ENCODE assay signal across 19 cellular contexts in the genomic region with DNA sequence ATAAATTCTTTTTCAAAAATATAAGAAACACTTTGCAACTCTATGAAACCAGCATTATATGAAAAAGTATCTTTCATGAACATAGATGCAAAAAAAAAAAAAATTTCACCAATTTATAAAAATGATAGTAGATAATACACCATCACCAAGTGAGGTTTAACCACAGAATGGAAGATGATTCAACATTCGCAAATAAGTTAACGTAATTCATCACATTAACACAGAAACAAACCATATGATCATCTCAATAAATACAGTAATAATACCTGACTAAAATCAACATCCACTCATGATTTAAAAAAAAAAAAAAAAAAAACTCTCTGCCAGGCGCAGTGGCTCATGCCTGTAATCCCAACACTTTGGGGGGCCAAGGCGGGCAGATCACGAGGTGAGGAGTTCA. TPM values are rescaled to one million over a fixed set of nuclear protein-coding genes. Genes with fewer than 3 reads are reported as not detected.
DNase-seq lines count a peak whose midpoint lies in the region; ATAC-seq lines count a peak whose summit lies in the region.
"Had no signal": no experiment of that assay in that cellular context is flagged by ENCODE, and none has a peak within 500 bp of the region (broad histone marks: within the 10 kb centered on the region; RNA-seq: fewer than 3 reads in every experiment).

No MANE protein-coding gene starts in this region.

- H3K36me3 ChIP-seq in naive thymus-derived CD4-positive, alpha-beta T cell (ENCODE audit: control insufficient read depth in 2 of 3, insufficient read depth in 3 of 3, low read length in 3 of 3): no peaks in the 10 kb centered on the region

- ATAC-seq in activated CD4-positive, CD25-positive, alpha-beta regulatory T cell treated with anti-CD3 and anti-CD28 coated beads, Interleukin-2, amount 50 U/mL, for 24 hours: peak; percentile 81 to 89
- ATAC-seq in stimulated activated naive CD8-positive, alpha-beta T cell treated with anti-CD3 and anti-CD28 coated beads, Interleukin-15, Interleukin-2, amounts not matched to agents 100 U/mL and 50 U/mL, for 24 hours: no peak
- ATAC-seq in naive thymus-derived CD4-positive, alpha-beta T cell: no peak
- no peak for ATAC-seq in stimulated activated naive CD8-positive, alpha-beta T cell treated with anti-CD3 and anti-CD28 coated beads, Interleukin-15, amount 100 ng/mL, for 72 hours
- no peak for ATAC-seq in GM19023 (IDR thresholded peaks at IDR 0.05; ENCODE audit: unreplicated experiment)
- ATAC-seq: Right ventricle myocardium inferior had no signal

- no peak for DNase-seq in activated CD4-positive, CD25-positive, alpha-beta regulatory T cell treated with anti-CD3 and anti-CD28 coated beads, Interleukin-2, amount 50 U/mL, for 72 hours
- no peak for DNase-seq in stimulated activated naive CD8-positive, alpha-beta T cell treated with anti-CD3 and anti-CD28 coated beads, Interleukin-15, Interleukin-2, amounts not matched to agents 100 U/mL and 50 U/mL, for 24 hours
- DNase-seq in naive thymus-derived CD4-positive, alpha-beta T cell: no peak
- DNase-seq in stimulated activated naive CD8-positive, alpha-beta T cell treated with anti-CD3 and anti-CD28 coated beads, Interleukin-15, amount 100 ng/mL, for 72 hours: no peak
- no peak for DNase-seq in effector CD8-positive, alpha-beta T cell (lab: John Stamatoyannopoulos, UW)
- DNase-seq: AML-193, DMS153, GDM1, KG1, MV-4-11, NCI-H1694 treated with DMSO at 0.1 percent for 48 hours, NCI-H510A, NCI-H774 had no signal

- H3K4me3 ChIP-seq in naive thymus-derived CD4-positive, alpha-beta T cell (ENCODE audit: low read length): no peak overlapping the region

- peaks cover 28 to 33% of the 10 kb centered on the region in 2 donors for H3K4me1 ChIP-seq in naive thymus-derived CD4-positive, alpha-beta T cell (ENCODE audit: control insufficient read depth in 2 of 2, insufficient read depth in 2 of 2, low read length in 2 of 2)

- peaks cover 29% of the 10 kb centered on the region for H3K36me3 Mint-ChIP-seq in stimulated activated naive CD8-positive, alpha-beta T cell treated with anti-CD3 and anti-CD28 coated beads, Interleukin-15, Interleukin-2, amounts not matched to agents 100 ng/mL and 50 ng/mL, for 24 hours (ENCODE audit: low read depth)
- peaks cover 0 to 30% (median 28%) of the 10 kb centered on the region in 5 donors for H3K36me3 Mint-ChIP-seq in naive thymus-derived CD4-positive, alpha-beta T cell

- POLR2A ChIA-PET in naive thymus-derived CD4-positive, alpha-beta T cell (lab: Charles Lee): interaction anchor here (1.4 kb wide), 1 partner anchor 11 kb away, joined by 4 read pairs; no protein-coding TSS in a partner anchor

- no peak overlapping the region for H3K4me3 Mint-ChIP-seq in stimulated activated naive CD8-positive, alpha-beta T cell treated with anti-CD3 and anti-CD28 coated beads, Interleukin-15, Interleukin-2, amounts not matched to agents 100 ng/mL and 50 ng/mL, for 24 hours
- peak overlapping the region in 9 of 10 donors; percentile 21 to 80 (median 50) for H3K4me3 Mint-ChIP-seq in naive thymus-derived CD4-positive, alpha-beta T cell
- H3K4me3 Mint-ChIP-seq in stimulated activated naive CD8-positive, alpha-beta T cell treated with anti-CD3 and anti-CD28 coated beads, Interleukin-15, amount 100 ng/mL, for 72 hours: peak overlapping the region; percentile 42 to 65

- H3K27ac ChIP-seq in naive thymus-derived CD4-positive, alpha-beta T cell (ENCODE audit: low read depth, low read length): no peak overlapping the region
- H3K27ac ChIP-seq: 22Rv1, C4-2B had no signal

- no peaks in the 10 kb centered on the region for H3K27me3 Mint-ChIP-seq in stimulated activated naive CD8-positive, alpha-beta T cell treated with anti-CD3 and anti-CD28 coated beads, Interleukin-15, Interleukin-2, amounts not matched to agents 100 ng/mL and 50 ng/mL, for 24 hours
- no peaks in the 10 kb centered on the region for H3K27me3 Mint-ChIP-seq in naive thymus-derived CD4-positive, alpha-beta T cell
- H3K27me3 Mint-ChIP-seq in stimulated activated naive CD8-positive, alpha-beta T cell treated with anti-CD3 and anti-CD28 coated beads, Interleukin-15, amount 100 ng/mL, for 72 hours: no peaks in the 10 kb centered on the region

- H3K4me1 Mint-ChIP-seq in stimulated activated naive CD8-positive, alpha-beta T cell treated with anti-CD3 and anti-CD28 coated beads, Interleukin-15, Interleukin-2, amounts not matched to agents 100 ng/mL and 50 ng/mL, for 24 hours (ENCODE audit: low read depth): peaks cover 85% of the 10 kb centered on the region
- peaks cover 49 to 92% (median 83%) of the 10 kb centered on the region in 7 donors for H3K4me1 Mint-ChIP-seq in naive thymus-derived CD4-positive, alpha-beta T cell
- H3K4me1 Mint-ChIP-seq in stimulated activated naive CD8-positive, alpha-beta T cell treated with anti-CD3 and anti-CD28 coated beads, Interleukin-15, amount 100 ng/mL, for 72 hours: peaks cover 79% of the 10 kb centered on the region

- CTCF ChIA-PET in naive thymus-derived CD4-positive, alpha-beta T cell (lab: Charles Lee): no interaction called here

- intact Hi-C loops in naive thymus-derived CD4-positive, alpha-beta T cell (cut with micrococcal nuclease): no loop called here

- H3K27me3 ChIP-seq in naive thymus-derived CD4-positive, alpha-beta T cell (ENCODE audit: control insufficient read depth in 2 of 2, insufficient read depth in 2 of 2, low read length in 2 of 2): no peaks in the 10 kb centered on the region

- H3K9me3 Mint-ChIP-seq in stimulated activated naive CD8-positive, alpha-beta T cell treated with anti-CD3 and anti-CD28 coated beads, Interleukin-15, Interleukin-2, amounts not matched to agents 100 ng/mL and 50 ng/mL, for 24 hours: no peaks in the 10 kb centered on the region
- H3K9me3 Mint-ChIP-seq in naive thymus-derived CD4-positive, alpha-beta T cell: peaks cover 0 to 5% (median 0%) of the 10 kb centered on the region in 11 donors
- H3K9me3 Mint-ChIP-seq in stimulated activated naive CD8-positive, alpha-beta T cell treated with anti-CD3 and anti-CD28 coated beads, Interleukin-15, amount 100 ng/mL, for 72 hours: no peaks in the 10 kb centered on the region

- H3K27ac Mint-ChIP-seq in stimulated activated naive CD8-positive, alpha-beta T cell treated with anti-CD3 and anti-CD28 coated beads, Interleukin-15, Interleukin-2, amounts not matched to agents 100 ng/mL and 50 ng/mL, for 24 hours: peak overlapping the region; percentile 45
- H3K27ac Mint-ChIP-seq in naive thymus-derived CD4-positive, alpha-beta T cell: peak overlapping the region in 2 of 9 donors; percentile 31 to 81
- H3K27ac Mint-ChIP-seq in stimulated activated naive CD8-positive, alpha-beta T cell treated with anti-CD3 and anti-CD28 coated beads, Interleukin-15, amount 100 ng/mL, for 72 hours: peak overlapping the region; percentile 61 to 67

- H3K9me3 ChIP-seq in naive thymus-derived CD4-positive, alpha-beta T cell (ENCODE audit: control insufficient read depth in 2 of 3, low read length in 3 of 3): no peaks in the 10 kb centered on the region

RNA-seq across cellular contexts. Expression of gene PJA2, which starts 6.3 kb away (rescaled TPM):
- total RNA-seq in naive thymus-derived CD4-positive, alpha-beta T cell: 10 to 100 TPM; 59.9 to 89.9 (median 76.2) TPM
- polyA plus RNA-seq in naive thymus-derived CD4-positive, alpha-beta T cell: 10 to 100 TPM; 50.5 to 55.3 TPM

Comparison
In these comparisons a context has a peak if more than half of its experiments do, and no peak if none do; other contexts are left out.
1. ATAC-seq: peak in activated CD4-positive, CD25-positive, alpha-beta regulatory T cell treated with anti-CD3 and anti-CD28 coated beads, Interleukin-2, amount 50 U/mL, for 24 hours (2 of 2); none in stimulated activated naive CD8-positive, alpha-beta T cell treated with anti-CD3 and anti-CD28 coated beads, Interleukin-15, Interleukin-2, amounts not matched to agents 100 U/mL and 50 U/mL, for 24 hours (single experiment), naive thymus-derived CD4-positive, alpha-beta T cell (single experiment), stimulated activated naive CD8-positive, alpha-beta T cell treated with anti-CD3 and anti-CD28 coated beads, Interleukin-15, amount 100 ng/mL, for 72 hours (single experiment) and GM19023 (single experiment).